Comparison of ENCODE assay signal across 8 cellular contexts in the genomic region with DNA sequence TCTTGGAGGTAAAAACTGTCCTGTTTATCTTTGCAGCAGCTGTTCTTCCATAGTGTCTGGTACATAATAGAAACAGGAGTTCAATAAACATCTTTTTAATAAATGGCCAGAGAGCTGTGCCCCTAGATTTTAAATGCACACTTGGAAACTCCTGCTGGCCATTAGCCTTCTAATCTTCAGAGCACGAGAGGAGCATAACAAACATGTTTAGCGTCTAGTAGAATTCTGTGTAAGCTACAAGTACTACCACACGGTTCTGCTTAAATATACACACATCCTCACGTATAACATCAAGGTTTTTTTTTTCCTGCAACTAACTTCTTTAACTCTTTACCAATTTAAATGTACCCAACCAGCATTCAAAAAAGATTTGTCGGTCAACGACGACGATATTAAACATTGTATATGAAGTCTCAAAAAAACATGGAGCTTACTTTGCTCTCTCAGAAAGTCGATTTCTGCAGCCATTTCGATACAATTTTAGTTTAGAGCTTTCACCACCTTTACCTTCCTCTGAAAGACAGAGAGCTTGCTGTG. TPM values are rescaled to one million over a fixed set of nuclear protein-coding genes. Genes with fewer than 3 reads are reported as not detected.
DNase-seq lines count a peak whose midpoint lies in the region; ATAC-seq and TF ChIP-seq lines count a peak whose summit lies in the region.

No MANE protein-coding gene starts in this region.

- no peak for ATAC-seq in PC-3
- no peak for ATAC-seq in HG03432 (IDR thresholded peaks at IDR 0.05; ENCODE audit: unreplicated experiment)
- no peak for ATAC-seq in activated CD8-positive, alpha-beta T cell treated with anti-CD3 and anti-CD28 coated beads, Interleukin-2, amount 10 ng/mL, durations not matched to agents 7 days and 5 days

- H3K4me3 ChIP-seq in PC-3 (ENCODE audit: low read length), result peak overlapping the region; percentile 83
- peak overlapping the region; percentile 83 for H3K4me3 ChIP-seq in fibroblast of the aortic adventitia (ENCODE audit: low read depth, low read length)
- H3K4me3 ChIP-seq in rectal smooth muscle tissue (ENCODE audit: low read length), result peak overlapping the region; percentile 92

- H2AFZ ChIP-seq in PC-3 (ENCODE audit: low read length), result peak overlapping the region; percentile 73

- no peaks in the 10 kb centered on the region for H3K9me2 ChIP-seq in PC-3 (replicated peaks; ENCODE audit: low read length)

- DNase-seq in PC-3 (peak; percentile 7), fibroblast of the aortic adventitia (ENCODE audit: low read depth) (peak; percentile 35), NCI-H2196 (lab: John Stamatoyannopoulos, UW; ENCODE audit: unreplicated experiment) (no peak), NCI-H146 (lab: John Stamatoyannopoulos, UW) (no peak)
- DNase-seq in activated CD8-positive, alpha-beta T cell treated with anti-CD3 and anti-CD28 coated beads, Interleukin-2, amount 10 ng/mL, durations not matched to agents 7 days and 5 days, result no peak

- H3K27ac ChIP-seq in PC-3 (ENCODE audit: low read length) (peak overlapping the region; percentile 74), rectal smooth muscle tissue (ENCODE audit: low read depth, low read length) (peak overlapping the region; percentile 89)

- H3K9me3 Mint-ChIP-seq in activated CD8-positive, alpha-beta T cell treated with anti-CD3 and anti-CD28 coated beads, Interleukin-2, amount 10 ng/mL, durations not matched to agents 7 days and 5 days (ENCODE audit: insufficient read depth), result no peaks in the 10 kb centered on the region

- peaks cover 7% of the 10 kb centered on the region; the same call in 1 of the 2 replicates for H3K4me1 ChIP-seq in ES-I3 (ENCODE audit: insufficient read depth, low read length)
- H3K4me1 ChIP-seq in PC-3 (ENCODE audit: insufficient read depth, low read length), result peaks cover 27% of the 10 kb centered on the region; the same call in 1 of the 2 replicates
- peaks cover 7% of the 10 kb centered on the region for H3K4me1 ChIP-seq in rectal smooth muscle tissue (ENCODE audit: control insufficient read depth, insufficient read depth, low read length)

- H3K4me2 ChIP-seq in PC-3 (ENCODE audit: low read length), result peak overlapping the region; percentile 99

- H3K79me2 ChIP-seq in PC-3 (ENCODE audit: low read length), result peaks cover 60% of the 10 kb centered on the region

- H3K27me3 ChIP-seq in PC-3 (ENCODE audit: low read length) (no peaks in the 10 kb centered on the region), rectal smooth muscle tissue (ENCODE audit: control insufficient read depth, insufficient read depth, low read length) (no peaks in the 10 kb centered on the region)

- no peaks in the 10 kb centered on the region for H3K27me3 Mint-ChIP-seq in activated CD8-positive, alpha-beta T cell treated with anti-CD3 and anti-CD28 coated beads, Interleukin-2, amount 10 ng/mL, durations not matched to agents 7 days and 5 days (ENCODE audit: low read depth)

- no peaks in the 10 kb centered on the region for H3F3A ChIP-seq in PC-3 (ENCODE audit: low read length, unreplicated experiment)

- H3K36me3 ChIP-seq in ES-I3 (ENCODE audit: insufficient read depth, low read length) (no peaks in the 10 kb centered on the region), PC-3 (ENCODE audit: low read depth, low read length) (no peaks in the 10 kb centered on the region), rectal smooth muscle tissue (ENCODE audit: control insufficient read depth, insufficient read depth, low read length) (no peaks in the 10 kb centered on the region)

- H3K9me3 ChIP-seq in ES-I3 (ENCODE audit: control insufficient read depth, insufficient read depth, low read length), result no peaks in the 10 kb centered on the region
- no peaks in the 10 kb centered on the region for H3K9me3 ChIP-seq in PC-3 (ENCODE audit: low read length)

- BruUV-seq in PC-3 (replicated peaks; lab: Mats Ljungman, UMichigan), result TSS peak; percentile 71

- TF ChIP-seq CTCF in PC-3 (conservative IDR thresholded peaks at IDR 0.05; ENCODE audit: low read depth, low read length) (no peak), fibroblast of the aortic adventitia (IDR thresholded peaks at IDR 0.05; ENCODE audit: insufficient read depth, low read length) (no peak)

- POLR2A ChIA-PET in PC-3 (lab: Charles Lee; ENCODE audit: unreplicated experiment), result interaction anchor here (0.7 kb wide), 1 partner anchor 21 kb away, joined by 5 read pairs; no protein-coding TSS in a partner anchor
- POLR2A ChIA-PET in activated CD8-positive, alpha-beta T cell treated with anti-CD3 and anti-CD28 coated beads, Interleukin-2, amount 10 ng/mL, durations not matched to agents 7 days and 5 days (lab: Charles Lee), result interaction anchor here (1.1 to 3.1 kb wide), 13 partner anchors 9 to 1128 kb away, joined by 3 to 47 read pairs (median 5); partner anchors contain the start of genes ABHD18, JADE1 and MFSD8

- H4K20me1 ChIP-seq in PC-3 (ENCODE audit: low read length), result 0 out of 2 replicates have a peak, but pooled peaks cover 7% of the 10 kb centered on the region

- H3K27ac Mint-ChIP-seq in activated CD8-positive, alpha-beta T cell treated with anti-CD3 and anti-CD28 coated beads, Interleukin-2, amount 10 ng/mL, durations not matched to agents 7 days and 5 days, result no peak overlapping the region

- H3K4me3 Mint-ChIP-seq in activated CD8-positive, alpha-beta T cell treated with anti-CD3 and anti-CD28 coated beads, Interleukin-2, amount 10 ng/mL, durations not matched to agents 7 days and 5 days, result no peak overlapping the region

- peaks cover 17% of the 10 kb centered on the region for H3K36me3 Mint-ChIP-seq in activated CD8-positive, alpha-beta T cell treated with anti-CD3 and anti-CD28 coated beads, Interleukin-2, amount 10 ng/mL, durations not matched to agents 7 days and 5 days (ENCODE audit: low read depth)

- peak overlapping the region; percentile 82 for H3K9ac ChIP-seq in ES-I3 (ENCODE audit: low read depth, low read length)
- H3K9ac ChIP-seq in PC-3 (ENCODE audit: low read length), result peak overlapping the region; percentile 82
- peak overlapping the region; percentile 85 for H3K9ac ChIP-seq in rectal smooth muscle tissue (ENCODE audit: low read length)

- CTCF ChIA-PET in PC-3 (lab: Charles Lee), result no interaction called here
- CTCF ChIA-PET in activated CD8-positive, alpha-beta T cell treated with anti-CD3 and anti-CD28 coated beads, Interleukin-2, amount 10 ng/mL, durations not matched to agents 7 days and 5 days (lab: Charles Lee), result interaction anchor here (1.2 to 1.7 kb wide), 4 partner anchors 20 to 280 kb away, joined by 3 to 7 read pairs (median 4); no protein-coding TSS in a partner anchor

- H3K4me1 Mint-ChIP-seq in activated CD8-positive, alpha-beta T cell treated with anti-CD3 and anti-CD28 coated beads, Interleukin-2, amount 10 ng/mL, durations not matched to agents 7 days and 5 days (ENCODE audit: low read depth), result peaks cover 43% of the 10 kb centered on the region

- intact Hi-C loops in PC-3 (cut with micrococcal nuclease), result loop anchor here (1.0 to 5.0 kb wide), 3 partner anchors 49 to 281 kb away; no protein-coding TSS in a partner anchor

RNA-seq across cellular contexts. Expression of gene SCLT1, which starts 0.6 kb away (rescaled TPM):
- total RNA-seq in PC-3 (2014; rRNA removed) (14.2 and 15.2 TPM in 2 replicates), fibroblast of the aortic adventitia (ENCODE audit: low replicate concordance) (12.4 and 16.0 TPM in 2 replicates)
- total RNA-seq in activated CD8-positive, alpha-beta T cell treated with anti-CD3 and anti-CD28 coated beads, Interleukin-2, amount 10 ng/mL, durations not matched to agents 7 days and 5 days, result 10 to 100 TPM; 36.0 to 37.7 TPM

RNA-seq across cellular contexts. Expression of gene C4orf33, which starts 3.2 kb away (rescaled TPM):
- 2.8 and 3.2 TPM in 2 replicates for total RNA-seq in PC-3 (2014; rRNA removed)
- total RNA-seq in fibroblast of the aortic adventitia (ENCODE audit: low replicate concordance), result 11.5 and 17.5 TPM in 2 replicates
- 10 to 100 TPM; 20.3 to 22.0 TPM for total RNA-seq in activated CD8-positive, alpha-beta T cell treated with anti-CD3 and anti-CD28 coated beads, Interleukin-2, amount 10 ng/mL, durations not matched to agents 7 days and 5 days

Comparison
In these comparisons a context has a peak if more than half of its experiments do, and no peak if none do; other contexts are left out.
1. DNase-seq: peak in PC-3 (single experiment) and fibroblast of the aortic adventitia (single experiment); none in NCI-H2196 (single experiment), NCI-H146 (single experiment) and activated CD8-positive, alpha-beta T cell treated with anti-CD3 and anti-CD28 coated beads, Interleukin-2, amount 10 ng/mL, durations not matched to agents 7 days and 5 days (single experiment).
2. Peak in every context shown above with its lines, with median percentiles within 50 percentile points of each other: H3K9ac ChIP-seq and H3K4me3 ChIP-seq.